In the genomic region with DNA sequence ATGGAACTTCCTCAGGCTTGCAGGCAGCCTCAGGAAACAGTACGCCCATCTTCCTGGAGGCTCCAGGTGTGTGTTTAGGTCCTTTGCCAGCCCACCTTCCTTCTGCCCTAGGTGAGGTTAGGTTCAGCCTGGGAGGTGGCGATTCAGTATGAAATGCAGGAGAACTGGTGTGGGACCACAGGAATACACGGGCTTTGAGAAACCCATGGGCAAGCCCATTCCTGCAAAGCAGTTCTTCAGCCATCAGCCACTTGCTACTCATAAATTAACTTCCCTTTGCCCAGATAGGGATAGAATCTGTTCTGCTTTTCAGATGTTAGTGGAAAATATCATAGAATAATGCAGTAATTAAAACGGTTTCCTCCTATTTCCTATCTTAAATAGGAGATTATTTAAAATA, we compare ENCODE assay signal across 9 cellular contexts. TPM values are rescaled to one million over a fixed set of nuclear protein-coding genes. Genes with fewer than 3 reads are reported as not detected.
DNase-seq lines count a peak whose midpoint lies in the region; ATAC-seq and TF ChIP-seq lines count a peak whose summit lies in the region.
"Had no signal": no experiment of that assay in that cellular context is flagged by ENCODE, and none has a peak within 500 bp of the region (broad histone marks: within the 10 kb centered on the region; RNA-seq: fewer than 3 reads in every experiment).

No MANE protein-coding gene starts in this region.

- H3K4me2 ChIP-seq in trophoblast cell (ENCODE audit: low read length), result peak overlapping the region; percentile 20

- no CpG with 5 or more reads among the region's 4 CpGs for WGBS in trophoblast cell (ENCODE audit: extremely low coverage, insufficient coverage, insufficient read length)

- no peaks in the 10 kb centered on the region for H3K27me3 ChIP-seq in trophoblast cell (ENCODE audit: insufficient read depth, low read length)

- peak overlapping the region; percentile 69 for H4K91ac ChIP-seq in trophoblast cell (ENCODE audit: low read depth, low read length)

- peak overlapping the region; percentile 77 for H2BK12ac ChIP-seq in trophoblast cell (ENCODE audit: low read length)

- no peak overlapping the region for H2AFZ ChIP-seq in trophoblast cell (ENCODE audit: insufficient read depth, low read length, poor library complexity)

- no peaks in the 10 kb centered on the region for H3K36me3 Mint-ChIP-seq in chondrocyte (ENCODE audit: low read depth)

- no peak overlapping the region for H3K4me3 ChIP-seq in trophoblast cell (ENCODE audit: low read depth, low read length)

- H3K9me3 Mint-ChIP-seq in chondrocyte (ENCODE audit: low read depth), result no peaks in the 10 kb centered on the region

- peak overlapping the region; percentile 88 for H3K27ac Mint-ChIP-seq in chondrocyte (ENCODE audit: unreplicated experiment)

- peaks cover 3% of the 10 kb centered on the region for H3K9me3 ChIP-seq in trophoblast cell (ENCODE audit: insufficient read depth, low read depth, low read length)

- H3K27ac ChIP-seq in trophoblast cell (ENCODE audit: low read depth, low read length), result peak overlapping the region; percentile 75

- DNase-seq in Kasumi-1 (lab: John Stamatoyannopoulos, UW) (peak; percentile 54 to 80), chondrocyte (ENCODE audit: low spot score) (no peak), trophoblast cell (peak in 1 of 2 donors; percentile 40), foreskin melanocyte (no peak), RKO (ENCODE audit: low spot score) (no peak)
- DNase-seq: NCI-H1048 had no signal

- no peaks in the 10 kb centered on the region for H3K36me3 ChIP-seq in trophoblast cell (ENCODE audit: control insufficient read depth in 1 of 2, insufficient read depth in 2 of 2, low read length in 2 of 2)

- peak overlapping the region; percentile 45 for H2BK5ac ChIP-seq in trophoblast cell (ENCODE audit: low read depth, low read length, poor library complexity)

- H2AK5ac ChIP-seq in trophoblast cell (ENCODE audit: low read length), result peak overlapping the region; percentile 57

- peaks cover 32% of the 10 kb centered on the region for H3K79me1 ChIP-seq in trophoblast cell (ENCODE audit: low read length)

- peaks cover 60 to 63% of the 10 kb centered on the region in 2 experiments for H3K4me1 ChIP-seq in trophoblast cell (ENCODE audit: control insufficient read depth in 1 of 2, insufficient read depth in 2 of 2, low read length in 2 of 2)

- H3K23ac ChIP-seq in trophoblast cell (ENCODE audit: low read length), result no peak overlapping the region

- no peaks in the 10 kb centered on the region for H3K27me3 Mint-ChIP-seq in chondrocyte (ENCODE audit: low read depth)

- H3K4ac ChIP-seq in trophoblast cell (ENCODE audit: low read depth, low read length), result no peak overlapping the region

- no peak for TF ChIP-seq CTCF in chondrocyte (IDR thresholded peaks at IDR 0.05)

- H3K79me2 ChIP-seq in trophoblast cell (ENCODE audit: control insufficient read depth, insufficient read depth, low read length, poor library complexity), result peaks cover 5% of the 10 kb centered on the region

- H4K8ac ChIP-seq in trophoblast cell (ENCODE audit: low read depth, low read length), result no peak overlapping the region

- no peak overlapping the region for H3K9ac ChIP-seq in trophoblast cell (ENCODE audit: low read length)

- no peak overlapping the region for H3K4me3 Mint-ChIP-seq in chondrocyte (ENCODE audit: unreplicated experiment)

- peaks cover 41% of the 10 kb centered on the region for H3K4me1 Mint-ChIP-seq in chondrocyte (ENCODE audit: low read depth)

- no peak overlapping the region for H4K12ac ChIP-seq in trophoblast cell (ENCODE audit: low read depth, low read length)

- ATAC-seq in GM18502 (IDR thresholded peaks at IDR 0.05; ENCODE audit: poor library complexity, unreplicated experiment) (peak; percentile 21), GM21717 (IDR thresholded peaks at IDR 0.05; ENCODE audit: unreplicated experiment) (no peak), HG03108 (IDR thresholded peaks at IDR 0.05; ENCODE audit: unreplicated experiment) (no peak)

- peak overlapping the region; percentile 67 for H2BK120ac ChIP-seq in trophoblast cell (ENCODE audit: insufficient read depth, low read length, poor library complexity)

- peak overlapping the region; percentile 42 for H3K18ac ChIP-seq in trophoblast cell (ENCODE audit: low read length)

- H3K14ac ChIP-seq in trophoblast cell (ENCODE audit: low read length), result peak overlapping the region; percentile 55

RNA-seq across cellular contexts. Expression of gene TBC1D14, which starts 32.2 kb away (rescaled TPM):
- 24.2 to 29.1 TPM (median 25.2 TPM) in 3 replicates for total RNA-seq in chondrocyte
- 21.7 and 21.9 TPM in 2 replicates for polyA plus RNA-seq in trophoblast cell (2013)

Comparison
In these comparisons a context has a peak if more than half of its experiments do, and no peak if none do; other contexts are left out.
1. DNase-seq: peak in Kasumi-1 (2 of 2); none in chondrocyte (single experiment), foreskin melanocyte (single experiment) and RKO (single experiment).